In the genomic region with DNA sequence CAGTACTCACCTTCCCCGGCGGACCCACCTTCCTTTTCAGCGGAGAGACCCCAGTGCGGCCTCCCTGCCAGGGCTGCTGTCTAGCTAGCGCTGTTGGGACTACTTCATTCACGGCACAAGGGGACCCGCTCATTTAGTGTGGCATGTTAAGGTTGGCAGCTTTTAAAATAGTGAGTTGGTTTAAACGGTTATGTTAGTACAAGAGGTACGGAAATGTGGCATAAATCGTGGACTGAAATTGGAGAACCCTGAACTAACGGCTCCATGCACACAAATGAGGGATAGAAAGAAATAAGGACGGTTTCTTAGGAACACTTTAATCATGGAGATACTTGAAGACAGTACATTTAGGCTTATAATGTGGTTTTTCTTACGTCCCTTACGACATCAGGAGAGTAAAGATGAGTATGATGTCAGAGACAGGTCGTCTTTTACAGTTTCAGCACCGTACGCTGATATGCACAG, we compare ENCODE assay signal across 1 cellular context.
TF ChIP-seq lines count a peak whose summit lies in the region.

No MANE protein-coding gene starts in this region.

TF ChIP-seq in K562, 482 proteins besides CTCF, POLR2A, EP300 and RAD21 (continued from another document):
- TF ChIP-seq ATF6 (CRISPR knock-in tag; IDR thresholded peaks at IDR 0.05) (0 out of 2 replicates have a peak, but pooled peaks have one; percentile 16), ZC3H4 (CRISPR knock-in tag; IDR thresholded peaks at IDR 0.05; ENCODE audit: borderline replicate concordance) (0 out of 2 replicates have a peak, but pooled peaks have one; percentile 42), SIX5 (IDR thresholded peaks at IDR 0.05; ENCODE audit: borderline replicate concordance in 1 of 2, insufficient read depth in 1 of 2, low read depth in 1 of 2, low read length in 2 of 2) (no peak), CREM (IDR thresholded peaks at IDR 0.05; ENCODE audit: low read depth) (peak; percentile 63; the same call in 1 of the 2 replicates), EGR1 (conservative IDR thresholded peaks at IDR 0.05) (no peak), POLR2AphosphoS2 (IDR thresholded peaks at IDR 0.05; ENCODE audit: low read length) (no peak), PCBP2 (IDR thresholded peaks at IDR 0.05; ENCODE audit: low read depth, low read length, poor library complexity, severe bottlenecking) (no peak), MXI1 (IDR thresholded peaks at IDR 0.05; ENCODE audit: low read depth, low read length) (no peak), CREB1 (IDR thresholded peaks at IDR 0.05) (peak; percentile 63; the same call in 1 of the 2 replicates), CREB1 (CRISPR knock-in tag; IDR thresholded peaks at IDR 0.05) (no peak), NFYB (IDR thresholded peaks at IDR 0.05; ENCODE audit: extremely low read depth, insufficient read length) (no peak)
- TF ChIP-seq, protein P1, sequence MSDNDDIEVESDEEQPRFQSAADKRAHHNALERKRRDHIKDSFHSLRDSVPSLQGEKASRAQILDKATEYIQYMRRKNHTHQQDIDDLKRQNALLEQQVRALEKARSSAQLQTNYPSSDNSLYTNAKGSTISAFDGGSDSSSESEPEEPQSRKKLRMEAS (CRISPR knock-in tag; IDR thresholded peaks at IDR 0.05): no peak
- TF ChIP-seq, protein P2, sequence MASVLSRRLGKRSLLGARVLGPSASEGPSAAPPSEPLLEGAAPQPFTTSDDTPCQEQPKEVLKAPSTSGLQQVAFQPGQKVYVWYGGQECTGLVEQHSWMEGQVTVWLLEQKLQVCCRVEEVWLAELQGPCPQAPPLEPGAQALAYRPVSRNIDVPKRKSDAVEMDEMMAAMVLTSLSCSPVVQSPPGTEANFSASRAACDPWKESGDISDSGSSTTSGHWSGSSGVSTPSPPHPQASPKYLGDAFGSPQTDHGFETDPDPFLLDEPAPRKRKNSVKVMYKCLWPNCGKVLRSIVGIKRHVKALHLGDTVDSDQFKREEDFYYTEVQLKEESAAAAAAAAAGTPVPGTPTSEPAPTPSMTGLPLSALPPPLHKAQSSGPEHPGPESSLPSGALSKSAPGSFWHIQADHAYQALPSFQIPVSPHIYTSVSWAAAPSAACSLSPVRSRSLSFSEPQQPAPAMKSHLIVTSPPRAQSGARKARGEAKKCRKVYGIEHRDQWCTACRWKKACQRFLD (CRISPR knock-in tag; IDR thresholded peaks at IDR 0.05): 0 out of 2 replicates have a peak, but pooled peaks have one; percentile 12
- TF ChIP-seq, protein P3, sequence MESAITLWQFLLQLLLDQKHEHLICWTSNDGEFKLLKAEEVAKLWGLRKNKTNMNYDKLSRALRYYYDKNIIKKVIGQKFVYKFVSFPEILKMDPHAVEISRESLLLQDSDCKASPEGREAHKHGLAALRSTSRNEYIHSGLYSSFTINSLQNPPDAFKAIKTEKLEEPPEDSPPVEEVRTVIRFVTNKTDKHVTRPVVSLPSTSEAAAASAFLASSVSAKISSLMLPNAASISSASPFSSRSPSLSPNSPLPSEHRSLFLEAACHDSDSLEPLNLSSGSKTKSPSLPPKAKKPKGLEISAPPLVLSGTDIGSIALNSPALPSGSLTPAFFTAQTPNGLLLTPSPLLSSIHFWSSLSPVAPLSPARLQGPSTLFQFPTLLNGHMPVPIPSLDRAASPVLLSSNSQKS (CRISPR knock-in tag; IDR thresholded peaks at IDR 0.05): no peak
